Comparison of ENCODE assay signal across 28 cellular contexts in the genomic region with DNA sequence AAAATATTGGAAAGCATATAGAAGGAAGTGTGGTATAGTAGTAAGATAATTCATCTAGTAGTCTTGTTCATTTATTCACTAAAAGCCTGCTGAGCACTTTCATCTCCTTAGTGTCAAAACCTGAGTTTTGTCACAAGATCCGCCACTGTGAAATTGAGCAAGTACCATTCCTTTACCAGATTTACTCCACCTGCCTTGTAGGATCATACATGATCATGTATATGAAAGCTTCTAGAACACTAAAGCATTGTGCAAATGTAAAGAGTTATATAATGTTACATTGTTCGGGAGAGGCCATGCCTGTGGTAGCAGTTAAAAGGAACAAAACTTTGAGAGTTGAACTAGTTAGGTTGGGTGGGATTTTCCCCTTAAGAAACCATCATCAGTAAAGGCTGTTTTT.
"Had no signal": no experiment of that assay in that cellular context is flagged by ENCODE, and none has a peak within 500 bp of the region (broad histone marks: within the 10 kb centered on the region; RNA-seq: fewer than 3 reads in every experiment).

No MANE protein-coding gene starts in this region.

- DNase-seq: colonic mucosa; cortex of kidney; effector CD8-positive, alpha-beta T cell; effector memory CD8-positive, alpha-beta T cell; endodermal cell; erythroblast; esophagus squamous epithelium; foreskin fibroblast; foreskin melanocyte; gastrocnemius medialis; glutamatergic neuron; head of caudate nucleus; heart right ventricle; hippocampal formation; left cardiac atrium; left lung; left ventricle myocardium superior; lower lobe of right lung; mesenchymal stem cell; mucosa of descending colon; naive B cell had no signal

- H3K9me3 Mint-ChIP-seq: dendritic cell treated with granulocyte-macrophage colony-stimulating factor and Interleukin-4, amounts not matched to agents 40 ng/mL and 50 ng/mL, for 4 days; effector memory CD8-positive, alpha-beta T cell; endodermal cell; mesothelial cell of epicardium; naive B cell had no signal

- H3K4me3 ChIP-seq: colonic mucosa, esophagus squamous epithelium, gastrocnemius medialis, heart right ventricle, left lung, lower lobe of right lung, mucosa of descending colon had no signal

- H3K27me3 Mint-ChIP-seq: dendritic cell treated with granulocyte-macrophage colony-stimulating factor and Interleukin-4, amounts not matched to agents 40 ng/mL and 50 ng/mL, for 4 days; effector memory CD8-positive, alpha-beta T cell; naive B cell had no signal

- ATAC-seq: effector memory CD8-positive, alpha-beta T cell; esophagus mucosa; gastrocnemius medialis; heart right ventricle; left cardiac atrium; left lung; left ventricle myocardium superior; lower lobe of right lung; mucosa of descending colon had no signal

- H3K9me3 ChIP-seq: colonic mucosa, esophagus squamous epithelium, gastrocnemius medialis, heart right ventricle, left lung, lower lobe of right lung, mucosa of descending colon had no signal

- H3K4me1 Mint-ChIP-seq: endodermal cell, mesothelial cell of epicardium had no signal

- H3K27ac ChIP-seq: colonic mucosa, epithelial cell of prostate, esophagus squamous epithelium, heart right ventricle, left lung, lower lobe of right lung had no signal

- H3K27ac Mint-ChIP-seq: dendritic cell treated with granulocyte-macrophage colony-stimulating factor and Interleukin-4, amounts not matched to agents 40 ng/mL and 50 ng/mL, for 4 days; effector memory CD8-positive, alpha-beta T cell; endodermal cell; mesothelial cell of epicardium; naive B cell had no signal

- H3K36me3 Mint-ChIP-seq: mesothelial cell of epicardium, naive B cell had no signal

- H3K36me3 ChIP-seq: colonic mucosa, esophagus squamous epithelium, gastrocnemius medialis, heart right ventricle, left lung, lower lobe of right lung had no signal

- H3K4me3 Mint-ChIP-seq: dendritic cell treated with granulocyte-macrophage colony-stimulating factor and Interleukin-4, amounts not matched to agents 40 ng/mL and 50 ng/mL, for 4 days; effector memory CD8-positive, alpha-beta T cell; endodermal cell; mesothelial cell of epicardium; naive B cell had no signal

- FAIRE-seq: endometrium, islet of Langerhans, keratinocyte had no signal

- H3K27me3 ChIP-seq: colonic mucosa, esophagus squamous epithelium, gastrocnemius medialis, heart right ventricle, left lung had no signal

- H3K4me1 ChIP-seq: colonic mucosa had no signal
